Comparison of ENCODE assay signal across 23 cellular contexts in the genomic region with DNA sequence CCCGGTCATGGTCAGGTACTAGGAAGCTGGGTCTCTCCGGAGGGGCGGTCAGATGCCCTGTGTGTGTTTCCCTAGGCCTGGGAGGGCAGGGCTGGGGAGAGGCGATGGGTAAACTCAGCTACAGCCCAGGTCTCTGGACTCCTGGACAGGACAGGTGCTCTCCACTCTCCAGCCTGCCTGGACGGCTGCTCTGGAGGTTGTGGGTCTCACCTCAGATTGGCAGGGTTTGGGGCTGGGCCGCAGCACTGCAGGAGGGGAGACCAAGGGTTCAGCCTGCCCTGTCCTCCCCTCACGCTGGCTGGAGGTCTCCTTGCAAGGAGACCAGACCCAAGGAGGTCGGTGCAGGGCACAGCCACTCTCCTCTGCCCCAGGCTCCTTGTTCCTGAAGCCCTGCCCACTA. TPM values are rescaled to one million over a fixed set of nuclear protein-coding genes. Genes with fewer than 3 reads are reported as not detected.
A peak's percentile ranks its signal among the peaks of the same experiment; 100 is the strongest.
DNase-seq lines count a peak whose midpoint lies in the region; ATAC-seq and TF ChIP-seq lines count a peak whose summit lies in the region.
"Had no signal": no experiment of that assay in that cellular context is flagged by ENCODE, and none has a peak within 500 bp of the region (broad histone marks: within the 10 kb centered on the region; RNA-seq: fewer than 3 reads in every experiment).

No MANE protein-coding gene starts in this region.

- POLR2A ChIA-PET in IMR-90 (lab: Charles Lee; ENCODE audit: unreplicated experiment) = no interaction called here

- H2BK12ac ChIP-seq in mesenchymal stem cell (ENCODE audit: low read length in 2 of 2) = peak overlapping the region in 1 of 2 experiments; percentile 88

- H3K27ac ChIP-seq in IMR-90 (ENCODE audit: insufficient read depth, low read length) (no peak overlapping the region; the same call in 1 of the 2 replicates), mesenchymal stem cell (ENCODE audit: low read length, poor library complexity, severe bottlenecking) (peak overlapping the region; percentile 82), skeletal muscle tissue (ENCODE audit: low read depth, low read length) (peak overlapping the region; percentile 36)
- H3K27ac ChIP-seq: SK-N-MC, upper lobe of right lung had no signal

- H3K4me1 Mint-ChIP-seq in brain = peaks cover 60% of the 10 kb centered on the region
- H3K4me1 Mint-ChIP-seq: activated naive CD8-positive, alpha-beta T cell treated with anti-CD3 and anti-CD28 coated beads, Interleukin-2, amount 50 U/mL, for 24 hours had no signal

- TF ChIP-seq POLR2A in IMR-90 (IDR thresholded peaks at IDR 0.05; ENCODE audit: low read depth, low read length) = no peak

- DNase-seq in IMR-90 = no peak
- DNase-seq in mesenchymal stem cell = no peak
- DNase-seq in SKM-1 treated with dmso at 0.1 percent for 144 hours (lab: John Stamatoyannopoulos, UW; ENCODE audit: unreplicated experiment) = no peak
- no peak for DNase-seq in GF-D8 (lab: John Stamatoyannopoulos, UW)
- no peak for DNase-seq in midbrain (lab: John Stamatoyannopoulos, UW)
- DNase-seq: ACHN; activated CD4-positive, alpha-beta T cell treated with anti-CD3 and anti-CD28 coated beads for 48 hours; activated naive CD8-positive, alpha-beta T cell treated with anti-CD3 and anti-CD28 coated beads, Interleukin-2, amount 50 U/mL, for 24 hours; activated T-cell treated with anti-CD3 and anti-CD28 coated beads, Interleukin-2, amount 50 U/mL, for 24 hours; BE2C; foreskin keratinocyte; HCEC 1CT; heart right ventricle; RPMI8226; T-helper 2 cell; upper lobe of right lung had no signal

- H3K79me1 ChIP-seq in IMR-90 (ENCODE audit: low read depth in 1 of 2, low read length in 2 of 2) = peaks cover 0 to 59% of the 10 kb centered on the region in 2 experiments; a peak in 3 of 4 replicates
- H3K79me1 ChIP-seq in mesenchymal stem cell (replicated peaks; ENCODE audit: low read length, poor library complexity, severe bottlenecking) = peaks cover 2% of the 10 kb centered on the region

- peak overlapping the region; percentile 96 for H2AK5ac ChIP-seq in IMR-90 (ENCODE audit: low read depth, low read length)
- H2AK5ac ChIP-seq in mesenchymal stem cell (ENCODE audit: low read length, severe bottlenecking) = peak overlapping the region; percentile 92

- TF ChIP-seq RAD21 in IMR-90 (IDR thresholded peaks at IDR 0.05; ENCODE audit: low read length) = no peak

- H3K9ac ChIP-seq in IMR-90 (ENCODE audit: low read depth, low read length) (no peak overlapping the region), mesenchymal stem cell (ENCODE audit: low read length) (no peak overlapping the region), skeletal muscle tissue (ENCODE audit: low read depth in 1 of 3, low read length in 3 of 3) (no peak overlapping the region)

- ATAC-seq in IMR-90 (ENCODE audit: low read depth) (no peak), GM21737 (IDR thresholded peaks at IDR 0.05; ENCODE audit: unreplicated experiment) (no peak)
- ATAC-seq: activated naive CD8-positive, alpha-beta T cell treated with anti-CD3 and anti-CD28 coated beads, Interleukin-2, amount 50 U/mL, for 24 hours; upper lobe of right lung had no signal

- BruUV-seq in IMR-90 (replicated peaks; lab: Mats Ljungman, UMichigan) = no TSS peak

- H2AFZ ChIP-seq in IMR-90 (replicated peaks; ENCODE audit: low read length, poor library complexity) = no peak overlapping the region
- H2AFZ ChIP-seq in mesenchymal stem cell (ENCODE audit: low read depth, low read length) = no peak overlapping the region

- H4K91ac ChIP-seq in IMR-90 (ENCODE audit: insufficient read depth, low read depth, low read length) = peak overlapping the region; percentile 99
- peak overlapping the region; percentile 66 for H4K91ac ChIP-seq in mesenchymal stem cell (ENCODE audit: low read length)

- H3K4me2 ChIP-seq in IMR-90 (ENCODE audit: low read depth, low read length) (no peak overlapping the region), mesenchymal stem cell (ENCODE audit: low read length, poor library complexity, severe bottlenecking) (no peak overlapping the region)

- H4K8ac ChIP-seq in IMR-90 (ENCODE audit: low read depth in 2 of 2, low read length in 2 of 2) (peak overlapping the region; percentile 91 to 98; a peak in 3 of 4 replicates), mesenchymal stem cell (ENCODE audit: low read length) (no peak overlapping the region)

- H3K9me3 Mint-ChIP-seq in brain = peaks cover 0 to 2% (median 0%) of the 10 kb centered on the region in 5 experiments
- H3K9me3 Mint-ChIP-seq: activated naive CD8-positive, alpha-beta T cell treated with anti-CD3 and anti-CD28 coated beads, Interleukin-2, amount 50 U/mL, for 24 hours; activated T-cell treated with anti-CD3 and anti-CD28 coated beads, Interleukin-2, amount 50 U/mL, for 24 hours; stimulated activated naive CD8-positive, alpha-beta T cell treated with anti-CD3 and anti-CD28 coated beads, Interleukin-15, Interleukin-2, amounts not matched to agents 100 ng/mL and 50 ng/mL, for 24 hours had no signal

- H3K56ac ChIP-seq in IMR-90 (ENCODE audit: extremely low read depth, insufficient read depth, low read length) = no peak overlapping the region

- peak overlapping the region; percentile 99 for H2BK20ac ChIP-seq in IMR-90 (ENCODE audit: low read depth, low read length)

- H2BK5ac ChIP-seq in IMR-90 (ENCODE audit: low read depth, low read length, poor library complexity, severe bottlenecking) (peak overlapping the region; percentile 69), mesenchymal stem cell (ENCODE audit: low read depth, low read length, poor library complexity, severe bottlenecking) (no peak overlapping the region)

- H3K9me3 ChIP-seq in IMR-90 (ENCODE audit: control insufficient read depth, insufficient read depth, low read length) (no peaks in the 10 kb centered on the region), mesenchymal stem cell (ENCODE audit: control insufficient read depth, low read length) (no peaks in the 10 kb centered on the region), skeletal muscle tissue (ENCODE audit: control insufficient read depth in 3 of 3, low read length in 3 of 3) (no peaks in the 10 kb centered on the region)
- H3K9me3 ChIP-seq: BE2C, heart right ventricle, prostate gland, upper lobe of right lung had no signal

- 93% methylated on average over 4 of the region's 8 CpGs; no CpG with 5 or more reads in 1 of the 2 experiments for WGBS in IMR-90 (ENCODE audit: extremely low coverage in 2 of 2, insufficient read length in 1 of 2), 2 experiments
- WGBS in mesenchymal stem cell = 97% methylated on average over 8 of the region's 8 CpGs

- H3K27me3 Mint-ChIP-seq in brain = peaks cover 7% of the 10 kb centered on the region
- H3K27me3 Mint-ChIP-seq: activated naive CD8-positive, alpha-beta T cell treated with anti-CD3 and anti-CD28 coated beads, Interleukin-2, amount 50 U/mL, for 24 hours; activated T-cell treated with anti-CD3 and anti-CD28 coated beads, Interleukin-2, amount 50 U/mL, for 24 hours; stimulated activated naive CD8-positive, alpha-beta T cell treated with anti-CD3 and anti-CD28 coated beads, Interleukin-15, Interleukin-2, amounts not matched to agents 100 ng/mL and 50 ng/mL, for 24 hours had no signal

- peak overlapping the region in 3 of 5 experiments; percentile 31 to 92 (median 85) for H3K27ac Mint-ChIP-seq in brain
- H3K27ac Mint-ChIP-seq: activated naive CD8-positive, alpha-beta T cell treated with anti-CD3 and anti-CD28 coated beads, Interleukin-2, amount 50 U/mL, for 24 hours; activated T-cell treated with anti-CD3 and anti-CD28 coated beads, Interleukin-2, amount 50 U/mL, for 24 hours; stimulated activated naive CD8-positive, alpha-beta T cell treated with anti-CD3 and anti-CD28 coated beads, Interleukin-15, Interleukin-2, amounts not matched to agents 100 ng/mL and 50 ng/mL, for 24 hours had no signal

- H3K18ac ChIP-seq in IMR-90 (ENCODE audit: low read depth, low read length) (peak overlapping the region; percentile 79; the same call in 1 of the 2 replicates), mesenchymal stem cell (ENCODE audit: low read depth in 1 of 2, low read length in 2 of 2) (peak overlapping the region in 1 of 2 experiments; percentile 68)

- H3K36me3 ChIP-seq in IMR-90 (ENCODE audit: control insufficient read depth, insufficient read depth, low read length) (no peaks in the 10 kb centered on the region), mesenchymal stem cell (ENCODE audit: control insufficient read depth in 1 of 2, insufficient read depth in 2 of 2, low read depth in 1 of 2, low read length in 2 of 2) (peaks cover 0 to 16% of the 10 kb centered on the region in 2 experiments), skeletal muscle tissue (ENCODE audit: control insufficient read depth in 3 of 3, insufficient read depth in 3 of 3, low read length in 3 of 3) (no peaks in the 10 kb centered on the region)
- H3K36me3 ChIP-seq: BE2C, heart right ventricle, prostate gland, upper lobe of right lung had no signal

- H2BK15ac ChIP-seq in IMR-90 (ENCODE audit: low read depth, low read length) (peak overlapping the region; percentile 99; the same call in 2 of the 3 replicates), mesenchymal stem cell (ENCODE audit: low read depth, poor library complexity, severe bottlenecking) (peak overlapping the region; percentile 75)

- H3K23ac ChIP-seq in IMR-90 (ENCODE audit: low read depth, low read length) = peak overlapping the region; percentile 61
- H3K23ac ChIP-seq in mesenchymal stem cell (ENCODE audit: low read length in 2 of 2) = no peak overlapping the region

- H3K4me3 ChIP-seq in IMR-90 (ENCODE audit: insufficient read depth, low read depth, low read length) (no peak overlapping the region), mesenchymal stem cell (ENCODE audit: insufficient read depth in 1 of 2, low read depth in 1 of 2, low read length in 2 of 2) (no peak overlapping the region), skeletal muscle tissue (ENCODE audit: low read length in 3 of 3) (no peak overlapping the region)
- H3K4me3 ChIP-seq: heart right ventricle, lung, prostate gland, SK-N-MC, upper lobe of right lung had no signal

- H3K4ac ChIP-seq in IMR-90 (ENCODE audit: low read depth, low read length) (peak overlapping the region; percentile 98), mesenchymal stem cell (ENCODE audit: low read depth in 1 of 2, low read length in 2 of 2) (peak overlapping the region; percentile 14 to 16)

- TF ChIP-seq CTCF in IMR-90 (conservative IDR thresholded peaks at IDR 0.05; ENCODE audit: low read depth, low read length) (no peak), brain (conservative IDR thresholded peaks at IDR 0.05) (no peak)

- H3K4me1 ChIP-seq in IMR-90 (ENCODE audit: control insufficient read depth, insufficient read depth, low read length) (peaks cover 61% of the 10 kb centered on the region), mesenchymal stem cell (ENCODE audit: control insufficient read depth, insufficient read depth, low read depth, low read length) (peaks cover 80% of the 10 kb centered on the region), skeletal muscle tissue (ENCODE audit: control insufficient read depth in 3 of 3, insufficient read depth in 3 of 3, low read length in 3 of 3) (peaks cover 4 to 47% (median 35%) of the 10 kb centered on the region in 3 donors)
- H3K4me1 ChIP-seq: prostate gland, upper lobe of right lung had no signal

- H2AK9ac ChIP-seq in IMR-90 (replicated peaks; ENCODE audit: low read depth, low read length, poor library complexity) = peak overlapping the region; percentile 97

- H3K9me1 ChIP-seq in IMR-90 (ENCODE audit: insufficient read depth, low read length) = peaks cover 53% of the 10 kb centered on the region

- H4K20me1 ChIP-seq in IMR-90 (ENCODE audit: insufficient read depth, low read length) = no peaks in the 10 kb centered on the region

- peak overlapping the region; percentile 52; the same call in 1 of the 2 replicates for H4K5ac ChIP-seq in IMR-90 (ENCODE audit: low read depth, low read length)

- intact Hi-C loops in IMR-90 (cut with micrococcal nuclease) = no loop called here

- in situ Hi-C loops in IMR-90 (cut with MboI; ENCODE audit: low sequenced_read_pairs) = no loop called here

- dilution Hi-C loops in IMR-90 (cut with HindIII; ENCODE audit: low sequenced_read_pairs, unreplicated experiment) = no loop called here

- H3K27me3 ChIP-seq in IMR-90 (ENCODE audit: control insufficient read depth, insufficient read depth, low read length) (no peaks in the 10 kb centered on the region), mesenchymal stem cell (ENCODE audit: control insufficient read depth in 1 of 2, insufficient read depth in 1 of 2, low read length in 2 of 2) (no peaks in the 10 kb centered on the region), skeletal muscle tissue (ENCODE audit: control insufficient read depth in 3 of 3, insufficient read depth in 3 of 3, low read length in 3 of 3) (peaks cover 0 to 2% (median 0%) of the 10 kb centered on the region in 3 donors)
- H3K27me3 ChIP-seq: BE2C, foreskin keratinocyte, heart right ventricle, upper lobe of right lung had no signal

- H3K14ac ChIP-seq in IMR-90 (replicated peaks; ENCODE audit: low read depth, low read length) (peak overlapping the region; percentile 54; the same call in 1 of the 2 replicates), mesenchymal stem cell (ENCODE audit: low read length in 2 of 2) (no peak overlapping the region)

- H3K36me3 Mint-ChIP-seq in brain = no peaks in the 10 kb centered on the region

- CTCF ChIA-PET in IMR-90 (lab: Yijun Ruan, JAX) = no interaction called here

- H2BK120ac ChIP-seq in IMR-90 (ENCODE audit: low read depth, low read length) = peak overlapping the region; percentile 100
- no peak overlapping the region for H2BK120ac ChIP-seq in mesenchymal stem cell (ENCODE audit: low read depth, low read length)

- H3K4me3 Mint-ChIP-seq in brain = no peak overlapping the region
- H3K4me3 Mint-ChIP-seq: activated naive CD8-positive, alpha-beta T cell treated with anti-CD3 and anti-CD28 coated beads, Interleukin-2, amount 50 U/mL, for 24 hours; activated T-cell treated with anti-CD3 and anti-CD28 coated beads, Interleukin-2, amount 50 U/mL, for 24 hours; stimulated activated naive CD8-positive, alpha-beta T cell treated with anti-CD3 and anti-CD28 coated beads, Interleukin-15, Interleukin-2, amounts not matched to agents 100 ng/mL and 50 ng/mL, for 24 hours had no signal

RNA-seq across cellular contexts. Expression of a gene that starts 7.8 kb away (rescaled TPM):
- total RNA-seq in IMR-90 (2012; rRNA removed) (0.54 and 0.56 TPM in 2 replicates), skeletal muscle tissue (0.52 TPM)
- polyA plus RNA-seq in IMR-90 (2012; rRNA removed) (3.4 TPM in 2 replicates), brain (ENCODE audit: insufficient read depth, low read depth, low replicate concordance) (2.0 TPM)
- polyA plus RNA-seq in IMR-90 (2012; cell fraction: cytosol; rRNA removed) = 1.2 and 2.4 TPM in 2 replicates
- polyA plus RNA-seq in IMR-90 (2012; cell fraction: nucleus; rRNA removed; ENCODE audit: low replicate concordance) = 14.7 and 18.0 TPM in 2 replicates
- polyA plus RNA-seq in mesenchymal stem cell (2013, experiment 1 of 2) = 0.72 TPM
- polyA plus RNA-seq in mesenchymal stem cell (2013, experiment 2 of 2) = 0.84 TPM

RNA-seq across cellular contexts. Expression of a gene that starts 49.1 kb away (rescaled TPM):
- total RNA-seq in IMR-90 (2012; rRNA removed) (0.54 and 1.4 TPM in 2 replicates), skeletal muscle tissue (not detected)
- polyA plus RNA-seq in IMR-90 (2012; rRNA removed) (1.4 and 1.7 TPM in 2 replicates), brain (ENCODE audit: insufficient read depth, low read depth, low replicate concordance) (2.1 TPM)
- 2.5 and 3.4 TPM in 2 replicates for polyA plus RNA-seq in IMR-90 (2012; cell fraction: cytosol; rRNA removed)
- polyA plus RNA-seq in IMR-90 (2012; cell fraction: nucleus; rRNA removed; ENCODE audit: low replicate concordance) = 0.60 and 1.7 TPM in 2 replicates
- 5.1 TPM for polyA plus RNA-seq in mesenchymal stem cell (2013, experiment 1 of 2)
- 5.7 TPM for polyA plus RNA-seq in mesenchymal stem cell (2013, experiment 2 of 2)
